Comparison of ENCODE assay signal across 1 cellular context in the genomic region with DNA sequence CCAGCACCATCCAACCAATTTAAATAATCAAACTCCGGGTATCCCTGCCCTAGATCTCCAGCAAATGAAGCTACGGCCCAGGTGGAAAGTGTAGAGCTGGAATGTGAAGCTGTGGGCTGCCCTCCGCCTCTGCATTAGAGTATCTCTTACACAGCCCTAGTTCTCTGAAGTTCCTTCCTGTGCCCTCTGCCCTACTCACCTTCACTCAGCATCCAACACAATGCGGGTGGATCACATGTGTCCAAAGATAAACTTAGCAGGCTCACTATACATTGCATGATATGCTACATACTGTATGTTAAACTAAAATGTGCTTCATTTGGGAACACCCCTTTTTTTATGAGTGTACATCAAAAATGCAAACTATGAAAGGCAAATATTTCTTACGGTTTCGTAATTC.
TF ChIP-seq lines count a peak whose summit lies in the region.

No MANE protein-coding gene starts in this region.

TF ChIP-seq in HCT116, 20 proteins besides CTCF, POLR2A, EP300 and RAD21 (continued from another document):
- TF ChIP-seq, protein P1, sequence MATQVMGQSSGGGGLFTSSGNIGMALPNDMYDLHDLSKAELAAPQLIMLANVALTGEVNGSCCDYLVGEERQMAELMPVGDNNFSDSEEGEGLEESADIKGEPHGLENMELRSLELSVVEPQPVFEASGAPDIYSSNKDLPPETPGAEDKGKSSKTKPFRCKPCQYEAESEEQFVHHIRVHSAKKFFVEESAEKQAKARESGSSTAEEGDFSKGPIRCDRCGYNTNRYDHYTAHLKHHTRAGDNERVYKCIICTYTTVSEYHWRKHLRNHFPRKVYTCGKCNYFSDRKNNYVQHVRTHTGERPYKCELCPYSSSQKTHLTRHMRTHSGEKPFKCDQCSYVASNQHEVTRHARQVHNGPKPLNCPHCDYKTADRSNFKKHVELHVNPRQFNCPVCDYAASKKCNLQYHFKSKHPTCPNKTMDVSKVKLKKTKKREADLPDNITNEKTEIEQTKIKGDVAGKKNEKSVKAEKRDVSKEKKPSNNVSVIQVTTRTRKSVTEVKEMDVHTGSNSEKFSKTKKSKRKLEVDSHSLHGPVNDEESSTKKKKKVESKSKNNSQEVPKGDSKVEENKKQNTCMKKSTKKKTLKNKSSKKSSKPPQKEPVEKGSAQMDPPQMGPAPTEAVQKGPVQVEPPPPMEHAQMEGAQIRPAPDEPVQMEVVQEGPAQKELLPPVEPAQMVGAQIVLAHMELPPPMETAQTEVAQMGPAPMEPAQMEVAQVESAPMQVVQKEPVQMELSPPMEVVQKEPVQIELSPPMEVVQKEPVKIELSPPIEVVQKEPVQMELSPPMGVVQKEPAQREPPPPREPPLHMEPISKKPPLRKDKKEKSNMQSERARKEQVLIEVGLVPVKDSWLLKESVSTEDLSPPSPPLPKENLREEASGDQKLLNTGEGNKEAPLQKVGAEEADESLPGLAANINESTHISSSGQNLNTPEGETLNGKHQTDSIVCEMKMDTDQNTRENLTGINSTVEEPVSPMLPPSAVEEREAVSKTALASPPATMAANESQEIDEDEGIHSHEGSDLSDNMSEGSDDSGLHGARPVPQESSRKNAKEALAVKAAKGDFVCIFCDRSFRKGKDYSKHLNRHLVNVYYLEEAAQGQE (IDR thresholded peaks at IDR 0.05; ENCODE audit: low read depth): no peak
- TF ChIP-seq SRF (IDR thresholded peaks at IDR 0.05; ENCODE audit: low read depth): no peak
TF ChIP-seq in HCT116: peak in this region for 0.
